In the genomic region with DNA sequence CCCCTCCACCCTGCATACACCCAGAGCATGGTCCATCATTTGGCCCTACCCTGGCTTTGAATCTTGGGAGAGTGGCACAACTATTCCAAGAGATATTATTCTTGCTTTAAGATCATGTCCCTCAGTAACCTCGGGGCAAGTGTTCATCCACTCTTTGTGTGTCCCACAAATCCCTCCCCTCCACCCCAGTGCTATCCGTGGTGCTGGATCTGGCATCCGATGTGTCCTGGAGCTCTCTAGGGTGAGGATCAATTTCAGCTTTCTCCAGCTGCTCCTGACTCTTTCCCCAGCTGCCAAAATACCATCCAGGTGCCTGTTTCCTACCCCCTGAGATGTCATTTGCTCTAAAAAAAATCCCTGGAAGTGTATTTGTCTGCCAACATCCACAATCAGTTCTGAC, we compare ENCODE assay signal across 2 cellular contexts.
TF ChIP-seq lines count a peak whose summit lies in the region.

No MANE protein-coding gene starts in this region.

TF ChIP-seq in HepG2, 621 proteins besides CTCF, POLR2A, EP300 and RAD21 (continued from another document):
- TF ChIP-seq, protein P1, sequence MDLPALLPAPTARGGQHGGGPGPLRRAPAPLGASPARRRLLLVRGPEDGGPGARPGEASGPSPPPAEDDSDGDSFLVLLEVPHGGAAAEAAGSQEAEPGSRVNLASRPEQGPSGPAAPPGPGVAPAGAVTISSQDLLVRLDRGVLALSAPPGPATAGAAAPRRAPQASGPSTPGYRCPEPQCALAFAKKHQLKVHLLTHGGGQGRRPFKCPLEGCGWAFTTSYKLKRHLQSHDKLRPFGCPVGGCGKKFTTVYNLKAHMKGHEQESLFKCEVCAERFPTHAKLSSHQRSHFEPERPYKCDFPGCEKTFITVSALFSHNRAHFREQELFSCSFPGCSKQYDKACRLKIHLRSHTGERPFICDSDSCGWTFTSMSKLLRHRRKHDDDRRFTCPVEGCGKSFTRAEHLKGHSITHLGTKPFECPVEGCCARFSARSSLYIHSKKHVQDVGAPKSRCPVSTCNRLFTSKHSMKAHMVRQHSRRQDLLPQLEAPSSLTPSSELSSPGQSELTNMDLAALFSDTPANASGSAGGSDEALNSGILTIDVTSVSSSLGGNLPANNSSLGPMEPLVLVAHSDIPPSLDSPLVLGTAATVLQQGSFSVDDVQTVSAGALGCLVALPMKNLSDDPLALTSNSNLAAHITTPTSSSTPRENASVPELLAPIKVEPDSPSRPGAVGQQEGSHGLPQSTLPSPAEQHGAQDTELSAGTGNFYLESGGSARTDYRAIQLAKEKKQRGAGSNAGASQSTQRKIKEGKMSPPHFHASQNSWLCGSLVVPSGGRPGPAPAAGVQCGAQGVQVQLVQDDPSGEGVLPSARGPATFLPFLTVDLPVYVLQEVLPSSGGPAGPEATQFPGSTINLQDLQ (CRISPR knock-in tag; IDR thresholded peaks at IDR 0.05), result no peak
- TF ChIP-seq CEBPG (CRISPR knock-in tag; IDR thresholded peaks at IDR 0.05) (no peak), ZNF292 (CRISPR knock-in tag; IDR thresholded peaks at IDR 0.05; ENCODE audit: borderline replicate concordance, low read depth) (no peak), ZNF564 (CRISPR knock-in tag; IDR thresholded peaks at IDR 0.05) (no peak), STAG1 (CRISPR knock-in tag; IDR thresholded peaks at IDR 0.05) (no peak), CAMTA2 (CRISPR knock-in tag; IDR thresholded peaks at IDR 0.05; ENCODE audit: borderline replicate concordance) (no peak)
- TF ChIP-seq, protein P2, sequence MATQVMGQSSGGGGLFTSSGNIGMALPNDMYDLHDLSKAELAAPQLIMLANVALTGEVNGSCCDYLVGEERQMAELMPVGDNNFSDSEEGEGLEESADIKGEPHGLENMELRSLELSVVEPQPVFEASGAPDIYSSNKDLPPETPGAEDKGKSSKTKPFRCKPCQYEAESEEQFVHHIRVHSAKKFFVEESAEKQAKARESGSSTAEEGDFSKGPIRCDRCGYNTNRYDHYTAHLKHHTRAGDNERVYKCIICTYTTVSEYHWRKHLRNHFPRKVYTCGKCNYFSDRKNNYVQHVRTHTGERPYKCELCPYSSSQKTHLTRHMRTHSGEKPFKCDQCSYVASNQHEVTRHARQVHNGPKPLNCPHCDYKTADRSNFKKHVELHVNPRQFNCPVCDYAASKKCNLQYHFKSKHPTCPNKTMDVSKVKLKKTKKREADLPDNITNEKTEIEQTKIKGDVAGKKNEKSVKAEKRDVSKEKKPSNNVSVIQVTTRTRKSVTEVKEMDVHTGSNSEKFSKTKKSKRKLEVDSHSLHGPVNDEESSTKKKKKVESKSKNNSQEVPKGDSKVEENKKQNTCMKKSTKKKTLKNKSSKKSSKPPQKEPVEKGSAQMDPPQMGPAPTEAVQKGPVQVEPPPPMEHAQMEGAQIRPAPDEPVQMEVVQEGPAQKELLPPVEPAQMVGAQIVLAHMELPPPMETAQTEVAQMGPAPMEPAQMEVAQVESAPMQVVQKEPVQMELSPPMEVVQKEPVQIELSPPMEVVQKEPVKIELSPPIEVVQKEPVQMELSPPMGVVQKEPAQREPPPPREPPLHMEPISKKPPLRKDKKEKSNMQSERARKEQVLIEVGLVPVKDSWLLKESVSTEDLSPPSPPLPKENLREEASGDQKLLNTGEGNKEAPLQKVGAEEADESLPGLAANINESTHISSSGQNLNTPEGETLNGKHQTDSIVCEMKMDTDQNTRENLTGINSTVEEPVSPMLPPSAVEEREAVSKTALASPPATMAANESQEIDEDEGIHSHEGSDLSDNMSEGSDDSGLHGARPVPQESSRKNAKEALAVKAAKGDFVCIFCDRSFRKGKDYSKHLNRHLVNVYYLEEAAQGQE (IDR thresholded peaks at IDR 0.05; ENCODE audit: borderline replicate concordance in 1 of 2, low read depth in 1 of 2, low read length in 2 of 2), result peak; percentile 43 to 89

TF ChIP-seq in PFSK-1, 5 proteins besides CTCF, POLR2A, EP300 and RAD21 (continued from another document):
- TF ChIP-seq, protein P2 (IDR thresholded peaks at IDR 0.05; ENCODE audit: insufficient read depth in 1 of 2, low read depth in 2 of 2, low read length in 2 of 2), result peak; percentile 69 to 90
